ENCODE assay signal across 1 cellular context in the genomic region with DNA sequence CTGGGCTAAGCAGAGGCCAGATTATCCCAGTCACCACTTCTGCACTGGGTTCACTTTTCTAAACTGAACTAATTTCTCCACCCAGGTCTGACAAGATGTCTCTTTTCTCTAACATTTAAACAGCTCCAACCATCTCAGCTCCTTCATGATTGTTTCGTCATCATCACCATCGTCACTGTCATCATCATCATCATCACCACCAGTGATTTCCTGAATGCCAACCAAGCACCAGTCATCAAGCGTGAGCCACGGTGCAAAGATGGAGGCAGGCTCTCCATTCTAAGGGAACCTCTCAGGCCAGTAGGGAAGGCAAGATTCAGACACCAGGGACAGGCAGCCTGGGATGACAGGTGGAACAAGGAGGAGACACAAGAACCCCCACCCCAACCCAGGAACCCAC.
TF ChIP-seq lines count a peak whose summit lies in the region.

No MANE protein-coding gene starts in this region.

TF ChIP-seq in HepG2, 621 proteins besides CTCF, POLR2A, EP300 and RAD21:
- TF ChIP-seq ZKSCAN8 (CRISPR knock-in tag; IDR thresholded peaks at IDR 0.05; ENCODE audit: borderline replicate concordance) (no peak), ONECUT2 (CRISPR knock-in tag; IDR thresholded peaks at IDR 0.05) (no peak), CREB1 (IDR thresholded peaks at IDR 0.05) (peak; percentile 87), CREB1 (CRISPR knock-in tag; IDR thresholded peaks at IDR 0.05) (no peak), ZBTB2 (CRISPR knock-in tag; IDR thresholded peaks at IDR 0.05; ENCODE audit: low read depth) (no peak), ARNT (IDR thresholded peaks at IDR 0.05) (no peak), GABPA (IDR thresholded peaks at IDR 0.05; ENCODE audit: low read depth, low read length) (no peak), GABPA (CRISPR knock-in tag; IDR thresholded peaks at IDR 0.05; ENCODE audit: low read depth) (no peak), REXO4 (CRISPR knock-in tag; IDR thresholded peaks at IDR 0.05; ENCODE audit: borderline replicate concordance) (no peak)
- TF ChIP-seq, protein P1, sequence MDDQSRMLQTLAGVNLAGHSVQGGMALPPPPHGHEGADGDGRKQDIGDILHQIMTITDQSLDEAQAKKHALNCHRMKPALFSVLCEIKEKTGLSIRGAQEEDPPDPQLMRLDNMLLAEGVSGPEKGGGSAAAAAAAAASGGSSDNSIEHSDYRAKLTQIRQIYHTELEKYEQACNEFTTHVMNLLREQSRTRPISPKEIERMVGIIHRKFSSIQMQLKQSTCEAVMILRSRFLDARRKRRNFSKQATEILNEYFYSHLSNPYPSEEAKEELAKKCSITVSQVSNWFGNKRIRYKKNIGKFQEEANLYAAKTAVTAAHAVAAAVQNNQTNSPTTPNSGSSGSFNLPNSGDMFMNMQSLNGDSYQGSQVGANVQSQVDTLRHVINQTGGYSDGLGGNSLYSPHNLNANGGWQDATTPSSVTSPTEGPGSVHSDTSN (CRISPR knock-in tag; IDR thresholded peaks at IDR 0.05; ENCODE audit: borderline replicate concordance) = no peak
- TF ChIP-seq, protein P2, sequence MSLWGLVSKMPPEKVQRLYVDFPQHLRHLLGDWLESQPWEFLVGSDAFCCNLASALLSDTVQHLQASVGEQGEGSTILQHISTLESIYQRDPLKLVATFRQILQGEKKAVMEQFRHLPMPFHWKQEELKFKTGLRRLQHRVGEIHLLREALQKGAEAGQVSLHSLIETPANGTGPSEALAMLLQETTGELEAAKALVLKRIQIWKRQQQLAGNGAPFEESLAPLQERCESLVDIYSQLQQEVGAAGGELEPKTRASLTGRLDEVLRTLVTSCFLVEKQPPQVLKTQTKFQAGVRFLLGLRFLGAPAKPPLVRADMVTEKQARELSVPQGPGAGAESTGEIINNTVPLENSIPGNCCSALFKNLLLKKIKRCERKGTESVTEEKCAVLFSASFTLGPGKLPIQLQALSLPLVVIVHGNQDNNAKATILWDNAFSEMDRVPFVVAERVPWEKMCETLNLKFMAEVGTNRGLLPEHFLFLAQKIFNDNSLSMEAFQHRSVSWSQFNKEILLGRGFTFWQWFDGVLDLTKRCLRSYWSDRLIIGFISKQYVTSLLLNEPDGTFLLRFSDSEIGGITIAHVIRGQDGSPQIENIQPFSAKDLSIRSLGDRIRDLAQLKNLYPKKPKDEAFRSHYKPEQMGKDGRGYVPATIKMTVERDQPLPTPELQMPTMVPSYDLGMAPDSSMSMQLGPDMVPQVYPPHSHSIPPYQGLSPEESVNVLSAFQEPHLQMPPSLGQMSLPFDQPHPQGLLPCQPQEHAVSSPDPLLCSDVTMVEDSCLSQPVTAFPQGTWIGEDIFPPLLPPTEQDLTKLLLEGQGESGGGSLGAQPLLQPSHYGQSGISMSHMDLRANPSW (CRISPR knock-in tag; IDR thresholded peaks at IDR 0.05; ENCODE audit: borderline replicate concordance) = no peak
